ENCODE assay signal across 8 cellular contexts in genomic region chr12:1590083-1590979, GRCh38. TPM values are rescaled to one million over a fixed set of nuclear protein-coding genes. Genes with fewer than 3 reads are reported as not detected.
DNase-seq lines count a peak whose midpoint lies in the region; ATAC-seq, FAIRE-seq and TF ChIP-seq lines count a peak whose summit lies in the region.

No MANE protein-coding gene starts in this region.

- no peaks in the 10 kb centered on the region for H3K9me3 Mint-ChIP-seq in activated CD4-positive, alpha-beta T cell treated with anti-CD3 and anti-CD28 coated beads for 36 hours (ENCODE audit: low read depth)

- in situ Hi-C loops in brain microvascular endothelial cell (cut with HindIII; ENCODE audit: low pct_ligation_motif_present, low sequenced_read_pairs) = no loop called here

- H3K36me3 Mint-ChIP-seq in activated CD4-positive, alpha-beta T cell treated with anti-CD3 and anti-CD28 coated beads for 36 hours (ENCODE audit: low read depth) = peaks cover 25% of the 10 kb centered on the region

- 33% methylated on average over 12 of the region's 12 CpGs for WGBS in suprapubic skin

- CTCF ChIA-PET in activated CD4-positive, alpha-beta T cell treated with anti-CD3 and anti-CD28 coated beads for 36 hours (lab: Charles Lee) = interaction anchor here (1.0 to 7.6 kb wide), 6 partner anchors 11 to 542 kb away, joined by 3 to 58 read pairs (median 4); no protein-coding TSS in a partner anchor

- H3K4me3 ChIP-seq in brain microvascular endothelial cell (ENCODE audit: low read depth, low read length) (peak overlapping the region; percentile 72), kidney (ENCODE audit: low read length in 2 of 2) (peak overlapping the region; percentile 40 to 54), suprapubic skin (peak overlapping the region; percentile 34)

- no peak overlapping the region for H3K27ac ChIP-seq in brain microvascular endothelial cell
- peak overlapping the region; percentile 43 to 65 for H3K27ac ChIP-seq in kidney (ENCODE audit: low read depth in 2 of 2, low read length in 2 of 2)
- peak overlapping the region; percentile 42 for H3K27ac ChIP-seq in suprapubic skin
- no peak overlapping the region for H3K27ac ChIP-seq in foreskin keratinocyte

- H3K9ac ChIP-seq in kidney (ENCODE audit: low read length in 2 of 2) = peak overlapping the region; percentile 49 to 52

- intact Hi-C loops in activated CD4-positive, alpha-beta T cell treated with anti-CD3 and anti-CD28 coated beads for 36 hours (cut with DNase I, micrococcal nuclease) = loop anchor here (5.0 kb wide), 8 partner anchors 58 to 1203 kb away; partner anchors contain the start of genes ADIPOR2 (in 1 of the 2), ERC1 (in 1 of the 2) and KDM5A (in 1 of the 2)
- intact Hi-C loops in kidney (cut with DNase I) = no loop called here

- FAIRE-seq in kidney (lab: Jason Lieb, UNC) = no peak

- H3K27me3 Mint-ChIP-seq in activated CD4-positive, alpha-beta T cell treated with anti-CD3 and anti-CD28 coated beads for 36 hours = no peaks in the 10 kb centered on the region

- DNase-seq in activated CD4-positive, alpha-beta T cell treated with anti-CD3 and anti-CD28 coated beads for 36 hours = no peak
- no peak for DNase-seq in activated CD4-positive, alpha-beta T cell treated with anti-CD3 and anti-CD28 coated beads for 4 hours
- DNase-seq in brain microvascular endothelial cell = no peak
- DNase-seq in kidney = no peak
- DNase-seq in suprapubic skin (ENCODE audit: low spot score in 2 of 2) = no peak
- DNase-seq in foreskin keratinocyte = no peak
- DNase-seq in HT-29 (ENCODE audit: low spot score) = no peak
- DNase-seq in stimulated activated CD4-positive, alpha-beta T cell treated with anti-CD3 and anti-CD28 coated beads, Interleukin-2, amount 100 ng/mL, for 24 hours = no peak

- H3K4me3 Mint-ChIP-seq in activated CD4-positive, alpha-beta T cell treated with anti-CD3 and anti-CD28 coated beads for 36 hours = peak overlapping the region; percentile 98

- TF ChIP-seq CTCF in brain microvascular endothelial cell (IDR thresholded peaks at IDR 0.05; ENCODE audit: low read depth, low read length, missing control alignments) (no peak), kidney (IDR thresholded peaks at IDR 0.05; ENCODE audit: borderline replicate concordance, extremely low read depth, insufficient read depth) (no peak), suprapubic skin (IDR thresholded peaks at IDR 0.05) (no peak), foreskin keratinocyte (conservative IDR thresholded peaks at IDR 0.05) (no peak)

- H3K36me3 ChIP-seq in brain microvascular endothelial cell (replicated peaks) = no peaks in the 10 kb centered on the region
- H3K36me3 ChIP-seq in kidney (ENCODE audit: control insufficient read depth in 1 of 2, insufficient read depth in 2 of 2, low read length in 2 of 2) = no peaks in the 10 kb centered on the region
- no peaks in the 10 kb centered on the region for H3K36me3 ChIP-seq in suprapubic skin

- peak overlapping the region; percentile 63 for H3K27ac Mint-ChIP-seq in activated CD4-positive, alpha-beta T cell treated with anti-CD3 and anti-CD28 coated beads for 36 hours

- POLR2A ChIA-PET in activated CD4-positive, alpha-beta T cell treated with anti-CD3 and anti-CD28 coated beads for 36 hours (lab: Charles Lee) = interaction anchor here (1.1 kb wide), 1 partner anchor 16 kb away, joined by 3 read pairs; no protein-coding TSS in a partner anchor

- no peak for ATAC-seq in activated CD4-positive, alpha-beta T cell treated with anti-CD3 and anti-CD28 coated beads for 36 hours
- no peak for ATAC-seq in foreskin keratinocyte

- H3K27me3 ChIP-seq in brain microvascular endothelial cell (replicated peaks) (no peaks in the 10 kb centered on the region), suprapubic skin (no peaks in the 10 kb centered on the region), foreskin keratinocyte (no peaks in the 10 kb centered on the region)

- H3K4me1 Mint-ChIP-seq in activated CD4-positive, alpha-beta T cell treated with anti-CD3 and anti-CD28 coated beads for 36 hours = peaks cover 51% of the 10 kb centered on the region

- H3K9me3 ChIP-seq in kidney (ENCODE audit: control insufficient read depth in 1 of 2, low read length in 2 of 2) (no peaks in the 10 kb centered on the region), suprapubic skin (no peaks in the 10 kb centered on the region)

- no peak for TF ChIP-seq EP300 in suprapubic skin (IDR thresholded peaks at IDR 0.05)

- H3K4me1 ChIP-seq in kidney (ENCODE audit: control insufficient read depth in 1 of 2, insufficient read depth in 1 of 2, low read depth in 1 of 2, low read length in 2 of 2) (peaks cover 16 to 33% of the 10 kb centered on the region in 2 donors), suprapubic skin (peaks cover 69% of the 10 kb centered on the region), foreskin keratinocyte (peaks cover 26% of the 10 kb centered on the region)

- TF ChIP-seq POLR2A in suprapubic skin (IDR thresholded peaks at IDR 0.05) = no peak

RNA-seq across cellular contexts. Expression of gene FBXL14, which starts 4.0 kb away (rescaled TPM):
- 10 to 100 TPM; 17.0 to 17.8 TPM for total RNA-seq in activated CD4-positive, alpha-beta T cell treated with anti-CD3 and anti-CD28 coated beads for 36 hours
- total RNA-seq in kidney = 17.9 TPM
- 5.3 TPM for polyA plus RNA-seq in kidney (ENCODE audit: insufficient read depth, low read depth, low replicate concordance)
- total RNA-seq in suprapubic skin = 10 to 100 TPM in 1 of 4 donors, 1 to 10 TPM in 3; 5.4 to 12.4 (median 7.6) TPM
- 5.3 and 5.9 TPM in 2 replicates for total RNA-seq in foreskin keratinocyte
- polyA plus RNA-seq in foreskin keratinocyte = 1.5 and 2.0 TPM in 2 replicates
- 43.5 and 45.5 TPM in 2 replicates for total RNA-seq in HT-29 (2014; rRNA removed; shearing (Covaris generic))

RNA-seq across cellular contexts. Expression of gene WNT5B, which starts 38.7 kb away (rescaled TPM):
- not detected for total RNA-seq in activated CD4-positive, alpha-beta T cell treated with anti-CD3 and anti-CD28 coated beads for 36 hours
- total RNA-seq in kidney = 4.8 TPM
- polyA plus RNA-seq in kidney (ENCODE audit: insufficient read depth, low read depth, low replicate concordance) = 3.4 TPM
- 10 to 100 TPM in 1 of 4 donors, 1 to 10 TPM in 3; 7.3 to 12.8 (median 8.3) TPM for total RNA-seq in suprapubic skin
- total RNA-seq in foreskin keratinocyte = 19.9 and 23.8 TPM in 2 replicates
- 19.2 and 23.6 TPM in 2 replicates for polyA plus RNA-seq in foreskin keratinocyte
- total RNA-seq in HT-29 (2014; rRNA removed; shearing (Covaris generic)) = 0.08 TPM in 1 of 2 replicates, not detected in the other

Comparison
In these comparisons a context has a peak if more than half of its experiments do, and no peak if none do; other contexts are left out.
1. H3K27ac ChIP-seq: peak in kidney (2 of 2) and suprapubic skin (single experiment); none in brain microvascular endothelial cell (single experiment) and foreskin keratinocyte (single experiment).
2. Peak in every context shown above with its lines, with median percentiles within 50 percentile points of each other: H3K4me3 ChIP-seq.